ENCODE assay signal across 1 cellular context in the genomic region with DNA sequence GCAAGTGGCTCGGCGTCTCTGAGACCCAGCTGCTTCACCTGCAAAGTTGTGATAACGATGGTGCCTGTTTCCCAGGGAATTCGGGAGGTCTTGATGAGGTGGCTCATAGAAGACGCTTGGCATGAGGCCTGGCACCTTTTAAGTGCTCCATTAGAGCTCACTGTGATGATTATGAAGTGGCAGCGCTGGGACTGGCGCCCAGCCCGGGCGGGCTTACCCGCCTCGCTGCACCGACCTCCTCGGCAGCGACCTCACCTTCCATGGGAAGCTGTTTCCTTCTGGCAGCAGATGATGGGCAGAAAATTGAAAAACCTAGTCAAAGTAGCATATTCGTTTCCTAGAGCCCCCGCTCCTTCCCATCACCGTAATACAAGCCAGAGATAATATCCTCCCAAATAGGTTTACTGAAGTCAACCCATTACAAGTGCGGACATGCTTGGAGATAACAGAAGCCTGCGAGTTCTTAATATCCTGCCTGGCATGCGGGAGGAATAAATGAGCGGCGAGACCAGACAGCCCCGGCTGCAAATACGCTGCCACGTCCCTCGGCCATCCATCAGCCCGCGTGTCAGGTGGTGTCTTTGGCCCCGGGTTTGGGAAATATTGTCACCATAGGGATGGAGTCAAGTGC.
TF ChIP-seq lines count a peak whose summit lies in the region.

No MANE protein-coding gene starts in this region.

TF ChIP-seq in SK-N-SH, 30 proteins besides CTCF, POLR2A, EP300 and RAD21 (continued from another document):
- TF ChIP-seq REST (IDR thresholded peaks at IDR 0.05; ENCODE audit: low read depth, low read length) (no peak), SMC3 (IDR thresholded peaks at IDR 0.05; ENCODE audit: low read depth, low read length) (no peak), POLR2AphosphoS5 (IDR thresholded peaks at IDR 0.05; ENCODE audit: low read depth, low read length) (no peak), FOXM1 (IDR thresholded peaks at IDR 0.05; ENCODE audit: low read depth) (no peak), TEAD4 (IDR thresholded peaks at IDR 0.05; ENCODE audit: borderline replicate concordance, insufficient read depth) (no peak), NFIC (IDR thresholded peaks at IDR 0.05; ENCODE audit: borderline replicate concordance) (peak; percentile 35; the same call in 1 of the 2 replicates), EZH2phosphoT487 (IDR thresholded peaks at IDR 0.05; ENCODE audit: borderline replicate concordance, low read depth) (no peak), TAF1 (IDR thresholded peaks at IDR 0.05; ENCODE audit: borderline replicate concordance, low read depth, low read length) (no peak), RFX5 (IDR thresholded peaks at IDR 0.05; ENCODE audit: low read length) (no peak), TCF12 (IDR thresholded peaks at IDR 0.05) (no peak), MXI1 (IDR thresholded peaks at IDR 0.05; ENCODE audit: low read depth, low read length) (no peak), GATA2 (CRISPR knock-in tag; IDR thresholded peaks at IDR 0.05) (peak; percentile 77), MEF2A (IDR thresholded peaks at IDR 0.05; ENCODE audit: borderline replicate concordance, low read depth) (no peak), CHD2 (IDR thresholded peaks at IDR 0.05; ENCODE audit: low read length, partially characterized antibody) (no peak), JUND (IDR thresholded peaks at IDR 0.05) (no peak), NRF1 (IDR thresholded peaks at IDR 0.05; ENCODE audit: low read depth, low read length) (no peak), RCOR1 (IDR thresholded peaks at IDR 0.05; ENCODE audit: low read length) (no peak), FOXJ3 (CRISPR knock-in tag; IDR thresholded peaks at IDR 0.05) (peak; percentile 58; the same call in 1 of the 2 replicates), YY1 (IDR thresholded peaks at IDR 0.05; ENCODE audit: low read depth) (no peak), USF1 (IDR thresholded peaks at IDR 0.05; ENCODE audit: borderline replicate concordance, low read depth) (no peak)
- TF ChIP-seq, protein P1, sequence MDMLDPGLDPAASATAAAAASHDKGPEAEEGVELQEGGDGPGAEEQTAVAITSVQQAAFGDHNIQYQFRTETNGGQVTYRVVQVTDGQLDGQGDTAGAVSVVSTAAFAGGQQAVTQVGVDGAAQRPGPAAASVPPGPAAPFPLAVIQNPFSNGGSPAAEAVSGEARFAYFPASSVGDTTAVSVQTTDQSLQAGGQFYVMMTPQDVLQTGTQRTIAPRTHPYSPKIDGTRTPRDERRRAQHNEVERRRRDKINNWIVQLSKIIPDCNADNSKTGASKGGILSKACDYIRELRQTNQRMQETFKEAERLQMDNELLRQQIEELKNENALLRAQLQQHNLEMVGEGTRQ (IDR thresholded peaks at IDR 0.05; ENCODE audit: borderline replicate concordance, low read depth, low read length) = no peak
- TF ChIP-seq, protein P2, sequence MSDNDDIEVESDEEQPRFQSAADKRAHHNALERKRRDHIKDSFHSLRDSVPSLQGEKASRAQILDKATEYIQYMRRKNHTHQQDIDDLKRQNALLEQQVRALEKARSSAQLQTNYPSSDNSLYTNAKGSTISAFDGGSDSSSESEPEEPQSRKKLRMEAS (IDR thresholded peaks at IDR 0.05; ENCODE audit: low read depth) = no peak
- TF ChIP-seq, protein P3, sequence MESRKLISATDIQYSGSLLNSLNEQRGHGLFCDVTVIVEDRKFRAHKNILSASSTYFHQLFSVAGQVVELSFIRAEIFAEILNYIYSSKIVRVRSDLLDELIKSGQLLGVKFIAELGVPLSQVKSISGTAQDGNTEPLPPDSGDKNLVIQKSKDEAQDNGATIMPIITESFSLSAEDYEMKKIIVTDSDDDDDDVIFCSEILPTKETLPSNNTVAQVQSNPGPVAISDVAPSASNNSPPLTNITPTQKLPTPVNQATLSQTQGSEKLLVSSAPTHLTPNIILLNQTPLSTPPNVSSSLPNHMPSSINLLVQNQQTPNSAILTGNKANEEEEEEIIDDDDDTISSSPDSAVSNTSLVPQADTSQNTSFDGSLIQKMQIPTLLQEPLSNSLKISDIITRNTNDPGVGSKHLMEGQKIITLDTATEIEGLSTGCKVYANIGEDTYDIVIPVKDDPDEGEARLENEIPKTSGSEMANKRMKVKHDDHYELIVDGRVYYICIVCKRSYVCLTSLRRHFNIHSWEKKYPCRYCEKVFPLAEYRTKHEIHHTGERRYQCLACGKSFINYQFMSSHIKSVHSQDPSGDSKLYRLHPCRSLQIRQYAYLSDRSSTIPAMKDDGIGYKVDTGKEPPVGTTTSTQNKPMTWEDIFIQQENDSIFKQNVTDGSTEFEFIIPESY (IDR thresholded peaks at IDR 0.05; ENCODE audit: borderline replicate concordance, low read depth) = no peak
TF ChIP-seq in SK-N-SH: peak in this region for 3.
